In genomic region chr11:1418198-1418795, GRCh38 we compare ENCODE assay signal across 1 cellular context. TPM values are rescaled to one million over a fixed set of nuclear protein-coding genes. Genes with fewer than 3 reads are reported as not detected.
"Had no signal": no experiment of that assay in that cellular context is flagged by ENCODE, and none has a peak within 500 bp of the region (broad histone marks: within the 10 kb centered on the region; RNA-seq: fewer than 3 reads in every experiment).

No MANE protein-coding gene starts in this region.

RNA-seq across cellular contexts. Expression of gene BRSK2, which starts 28.6 kb away (rescaled TPM):
- total RNA-seq: bronchial epithelial cell had no signal
